In genomic region chr1:155253797-155254196, GRCh38 we compare ENCODE assay signal across 10 cellular contexts. TPM values are rescaled to one million over a fixed set of nuclear protein-coding genes. Genes with fewer than 3 reads are reported as not detected.
DNase-seq lines count a peak whose midpoint lies in the region; ATAC-seq and TF ChIP-seq lines count a peak whose summit lies in the region.
"Had no signal": no experiment of that assay in that cellular context is flagged by ENCODE, and none has a peak within 500 bp of the region (broad histone marks: within the 10 kb centered on the region; RNA-seq: fewer than 3 reads in every experiment).

No MANE protein-coding gene starts in this region.

- H3K36me3 ChIP-seq in stomach (peaks cover 14 to 31% (median 25%) of the 10 kb centered on the region in 4 donors), ovary (no peaks in the 10 kb centered on the region)

- no peak for TF ChIP-seq POLR2A in stomach (IDR thresholded peaks at IDR 0.05)
- TF ChIP-seq POLR2A in ovary (IDR thresholded peaks at IDR 0.05) = no peak

- POLR2A ChIA-PET in activated CD8-positive, alpha-beta T cell treated with anti-CD3 and anti-CD28 coated beads, Interleukin-2, amount 10 ng/mL, durations not matched to agents 7 days and 5 days (lab: Charles Lee) = no interaction called here

- CTCF ChIA-PET in activated CD8-positive, alpha-beta T cell treated with anti-CD3 and anti-CD28 coated beads, Interleukin-2, amount 10 ng/mL, durations not matched to agents 7 days and 5 days (lab: Charles Lee) = interaction anchor here (2.0 to 4.5 kb wide), 2 partner anchors 9 to 12 kb away, joined by 5 to 59 read pairs; no protein-coding TSS in a partner anchor

- H3K27me3 ChIP-seq in stomach = no peaks in the 10 kb centered on the region
- no peaks in the 10 kb centered on the region for H3K27me3 ChIP-seq in ovary

- peak overlapping the region; percentile 85 for H3K4me3 Mint-ChIP-seq in activated CD4-positive, alpha-beta T cell treated with anti-CD3 and anti-CD28 coated beads, Interleukin-2, amount 10 ng/mL, durations not matched to agents 24 days and 14 days
- peak overlapping the region; percentile 76 for H3K4me3 Mint-ChIP-seq in activated CD8-positive, alpha-beta T cell treated with anti-CD3 and anti-CD28 coated beads, Interleukin-2, amount 10 ng/mL, durations not matched to agents 7 days and 5 days

- intact Hi-C loops in activated CD4-positive, alpha-beta T cell treated with anti-CD3 and anti-CD28 coated beads, Interleukin-2, amount 10 ng/mL, durations not matched to agents 24 days and 14 days (cut with micrococcal nuclease) = no loop called here
- intact Hi-C loops in stomach (cut with DNase I; ENCODE audit: low total_unique reads) = loop anchor here (10.0 kb wide), 1 partner anchor 341 kb away; no protein-coding TSS in a partner anchor
- intact Hi-C loops in ovary (cut with DNase I) = loop anchor here in 3 of 4 donors (5.0 to 10.0 kb wide), 3 partner anchors 69 to 339 kb away; partner anchors contain the start of gene RUSC1 (in 2 of the 3)

- H3K9me3 Mint-ChIP-seq in activated CD4-positive, alpha-beta T cell treated with anti-CD3 and anti-CD28 coated beads, Interleukin-2, amount 10 ng/mL, durations not matched to agents 24 days and 14 days = no peaks in the 10 kb centered on the region
- no peaks in the 10 kb centered on the region for H3K9me3 Mint-ChIP-seq in activated CD8-positive, alpha-beta T cell treated with anti-CD3 and anti-CD28 coated beads, Interleukin-2, amount 10 ng/mL, durations not matched to agents 7 days and 5 days (ENCODE audit: insufficient read depth)

- peaks cover 34 to 48% (median 42%) of the 10 kb centered on the region in 4 donors for H3K4me1 ChIP-seq in stomach
- H3K4me1 ChIP-seq in ovary (ENCODE audit: insufficient read depth) = peaks cover 7% of the 10 kb centered on the region

- H3K27ac ChIP-seq in stomach = peak overlapping the region in 4 of 5 donors; percentile 32 to 98 (median 94)
- H3K27ac ChIP-seq in ovary = peak overlapping the region in 1 of 2 donors; percentile 94

- H3K27me3 Mint-ChIP-seq in activated CD4-positive, alpha-beta T cell treated with anti-CD3 and anti-CD28 coated beads, Interleukin-2, amount 10 ng/mL, durations not matched to agents 24 days and 14 days = no peaks in the 10 kb centered on the region
- no peaks in the 10 kb centered on the region for H3K27me3 Mint-ChIP-seq in activated CD8-positive, alpha-beta T cell treated with anti-CD3 and anti-CD28 coated beads, Interleukin-2, amount 10 ng/mL, durations not matched to agents 7 days and 5 days (ENCODE audit: low read depth)

- ATAC-seq in activated CD8-positive, alpha-beta T cell treated with anti-CD3 and anti-CD28 coated beads, Interleukin-2, amount 10 ng/mL, durations not matched to agents 7 days and 5 days = no peak
- ATAC-seq in HG03039 (IDR thresholded peaks at IDR 0.05; ENCODE audit: unreplicated experiment) = no peak

- no peak for DNase-seq in activated CD4-positive, alpha-beta T cell treated with anti-CD3 and anti-CD28 coated beads, Interleukin-2, amount 10 ng/mL, durations not matched to agents 24 days and 14 days
- DNase-seq in activated CD4-positive, alpha-beta T cell treated with anti-CD3 and anti-CD28 coated beads for 48 hours = no peak
- DNase-seq in activated CD8-positive, alpha-beta T cell treated with anti-CD3 and anti-CD28 coated beads, Interleukin-2, amount 10 ng/mL, durations not matched to agents 7 days and 5 days = no peak
- peak; percentile 19 for DNase-seq in hepatic stellate cell (ENCODE audit: low spot score)
- no peak for DNase-seq in stomach
- DNase-seq in OCI-M2 (lab: John Stamatoyannopoulos, UW; ENCODE audit: unreplicated experiment) = no peak
- no peak for DNase-seq in ovary
- DNase-seq: activated gamma-delta T cell, NCI-H2029 treated with DMSO at 0.1 percent for 48 hours had no signal

- TF ChIP-seq EP300 in stomach (IDR thresholded peaks at IDR 0.05) = no peak
- no peak for TF ChIP-seq EP300 in ovary (IDR thresholded peaks at IDR 0.05)

- H3K9me3 ChIP-seq in stomach (no peaks in the 10 kb centered on the region), ovary (no peaks in the 10 kb centered on the region)

- H3K36me3 Mint-ChIP-seq in activated CD4-positive, alpha-beta T cell treated with anti-CD3 and anti-CD28 coated beads, Interleukin-2, amount 10 ng/mL, durations not matched to agents 24 days and 14 days (ENCODE audit: low read depth) = peaks cover 29% of the 10 kb centered on the region
- H3K36me3 Mint-ChIP-seq in activated CD8-positive, alpha-beta T cell treated with anti-CD3 and anti-CD28 coated beads, Interleukin-2, amount 10 ng/mL, durations not matched to agents 7 days and 5 days (ENCODE audit: low read depth) = peaks cover 18% of the 10 kb centered on the region

- peak overlapping the region; percentile 81 for H3K27ac Mint-ChIP-seq in activated CD4-positive, alpha-beta T cell treated with anti-CD3 and anti-CD28 coated beads, Interleukin-2, amount 10 ng/mL, durations not matched to agents 24 days and 14 days
- H3K27ac Mint-ChIP-seq in activated CD8-positive, alpha-beta T cell treated with anti-CD3 and anti-CD28 coated beads, Interleukin-2, amount 10 ng/mL, durations not matched to agents 7 days and 5 days = peak overlapping the region; percentile 30

- 34 to 64% (median 51%) methylated on average over 5 of the region's 5 CpGs for WGBS in stomach, 5 donors
- 32 to 48% (median 34%) methylated on average over 5 of the region's 5 CpGs for WGBS in ovary, 3 donors

- H3K4me3 ChIP-seq in stomach = peak overlapping the region; percentile 80 to 94 (median 90)
- no peak overlapping the region for H3K4me3 ChIP-seq in ovary

- TF ChIP-seq CTCF in stomach (IDR thresholded peaks at IDR 0.05) = no peak
- no peak for TF ChIP-seq CTCF in ovary (IDR thresholded peaks at IDR 0.05)

- H3K4me1 Mint-ChIP-seq in activated CD4-positive, alpha-beta T cell treated with anti-CD3 and anti-CD28 coated beads, Interleukin-2, amount 10 ng/mL, durations not matched to agents 24 days and 14 days = peaks cover 26% of the 10 kb centered on the region
- peaks cover 31% of the 10 kb centered on the region for H3K4me1 Mint-ChIP-seq in activated CD8-positive, alpha-beta T cell treated with anti-CD3 and anti-CD28 coated beads, Interleukin-2, amount 10 ng/mL, durations not matched to agents 7 days and 5 days (ENCODE audit: low read depth)

RNA-seq across cellular contexts. Expression of gene ENTREP3, which starts 1.5 kb away (rescaled TPM):
- total RNA-seq in activated CD4-positive, alpha-beta T cell treated with anti-CD3 and anti-CD28 coated beads, Interleukin-2, amount 10 ng/mL, durations not matched to agents 24 days and 14 days = 45.1 and 46.2 TPM in 2 replicates
- 10 to 100 TPM; 29.3 to 29.7 TPM for total RNA-seq in activated CD8-positive, alpha-beta T cell treated with anti-CD3 and anti-CD28 coated beads, Interleukin-2, amount 10 ng/mL, durations not matched to agents 7 days and 5 days
- total RNA-seq in stomach = 10 to 100 TPM in 4 of 5 donors, 1 to 10 TPM in 1; 2.8 to 77.9 (median 19.6) TPM
- 10 to 100 TPM in 2 of 3 donors, 1 to 10 TPM in 1; 9.7 to 20.5 (median 11.6) TPM for polyA plus RNA-seq in stomach
- total RNA-seq in ovary = 10 to 100 TPM; 10.8 to 22.4 (median 20.2) TPM
- 10 to 100 TPM in 1 of 2 donors, 1 to 10 TPM in 1; 9.3 to 11.8 TPM for polyA plus RNA-seq in ovary

RNA-seq across cellular contexts. Expression of gene SCAMP3, which starts 8.4 kb away (rescaled TPM):
- total RNA-seq in activated CD4-positive, alpha-beta T cell treated with anti-CD3 and anti-CD28 coated beads, Interleukin-2, amount 10 ng/mL, durations not matched to agents 24 days and 14 days = 152 and 158 TPM in 2 replicates
- total RNA-seq in activated CD8-positive, alpha-beta T cell treated with anti-CD3 and anti-CD28 coated beads, Interleukin-2, amount 10 ng/mL, durations not matched to agents 7 days and 5 days = 10 to 100 TPM; 77.9 to 84.2 TPM
- total RNA-seq in stomach (10 to 100 TPM in 4 of 5 donors, 1 to 10 TPM in 1; 7.0 to 32.6 (median 24.1) TPM), ovary (10 to 100 TPM; 27.1 to 63.0 (median 40.7) TPM)
- polyA plus RNA-seq in stomach (10 to 100 TPM; 25.8 to 48.4 (median 45.4) TPM), ovary (10 to 100 TPM; 40.9 to 46.6 TPM)

RNA-seq across cellular contexts. Expression of gene CLK2, which starts 19.5 kb away (rescaled TPM):
- total RNA-seq in activated CD4-positive, alpha-beta T cell treated with anti-CD3 and anti-CD28 coated beads, Interleukin-2, amount 10 ng/mL, durations not matched to agents 24 days and 14 days = 86.2 and 90.6 TPM in 2 replicates
- 100 to 1,000 TPM; 101 to 104 TPM for total RNA-seq in activated CD8-positive, alpha-beta T cell treated with anti-CD3 and anti-CD28 coated beads, Interleukin-2, amount 10 ng/mL, durations not matched to agents 7 days and 5 days
- total RNA-seq in stomach (10 to 100 TPM; 29.7 to 77.6 (median 53.6) TPM), ovary (10 to 100 TPM; 37.9 to 60.9 (median 50.1) TPM)
- polyA plus RNA-seq in stomach (10 to 100 TPM; 16.0 to 46.4 (median 17.0) TPM), ovary (10 to 100 TPM; 46.4 to 51.3 TPM)

RNA-seq across cellular contexts. Expression of gene HCN3, which starts 23.5 kb away (rescaled TPM):
- 3.2 and 3.8 TPM in 2 replicates for total RNA-seq in activated CD4-positive, alpha-beta T cell treated with anti-CD3 and anti-CD28 coated beads, Interleukin-2, amount 10 ng/mL, durations not matched to agents 24 days and 14 days
- total RNA-seq in activated CD8-positive, alpha-beta T cell treated with anti-CD3 and anti-CD28 coated beads, Interleukin-2, amount 10 ng/mL, durations not matched to agents 7 days and 5 days = 1 to 10 TPM; 4.9 to 5.1 TPM
- 10 to 100 TPM in 1 of 5 donors, 1 to 10 TPM in 4; 1.1 to 13.6 (median 2.7) TPM for total RNA-seq in stomach
- 1 to 10 TPM in 2 of 3 donors, under 1 TPM in 1; 0.46 to 3.1 (median 1.1) TPM for polyA plus RNA-seq in stomach
- 1 to 10 TPM in 6 of 7 donors, under 1 TPM in 1; 0.69 to 7.1 (median 4.4) TPM for total RNA-seq in ovary
- 1 to 10 TPM; 2.5 to 2.9 TPM for polyA plus RNA-seq in ovary

RNA-seq across cellular contexts. Expression of gene MTX1, which starts 45.3 kb away (rescaled TPM):
- total RNA-seq in activated CD4-positive, alpha-beta T cell treated with anti-CD3 and anti-CD28 coated beads, Interleukin-2, amount 10 ng/mL, durations not matched to agents 24 days and 14 days = 62.4 and 64.7 TPM in 2 replicates
- 10 to 100 TPM; 43.0 to 46.3 TPM for total RNA-seq in activated CD8-positive, alpha-beta T cell treated with anti-CD3 and anti-CD28 coated beads, Interleukin-2, amount 10 ng/mL, durations not matched to agents 7 days and 5 days
- total RNA-seq in stomach (10 to 100 TPM in 4 of 5 donors, 1 to 10 TPM in 1; 1.2 to 54.9 (median 25.2) TPM), ovary (10 to 100 TPM; 18.5 to 33.4 (median 27.7) TPM)
- polyA plus RNA-seq in stomach (10 to 100 TPM; 48.3 to 71.1 (median 58.2) TPM), ovary (10 to 100 TPM; 15.6 to 35.4 TPM)
